10 cellular contexts compared by ENCODE assay signal in the genomic region with DNA sequence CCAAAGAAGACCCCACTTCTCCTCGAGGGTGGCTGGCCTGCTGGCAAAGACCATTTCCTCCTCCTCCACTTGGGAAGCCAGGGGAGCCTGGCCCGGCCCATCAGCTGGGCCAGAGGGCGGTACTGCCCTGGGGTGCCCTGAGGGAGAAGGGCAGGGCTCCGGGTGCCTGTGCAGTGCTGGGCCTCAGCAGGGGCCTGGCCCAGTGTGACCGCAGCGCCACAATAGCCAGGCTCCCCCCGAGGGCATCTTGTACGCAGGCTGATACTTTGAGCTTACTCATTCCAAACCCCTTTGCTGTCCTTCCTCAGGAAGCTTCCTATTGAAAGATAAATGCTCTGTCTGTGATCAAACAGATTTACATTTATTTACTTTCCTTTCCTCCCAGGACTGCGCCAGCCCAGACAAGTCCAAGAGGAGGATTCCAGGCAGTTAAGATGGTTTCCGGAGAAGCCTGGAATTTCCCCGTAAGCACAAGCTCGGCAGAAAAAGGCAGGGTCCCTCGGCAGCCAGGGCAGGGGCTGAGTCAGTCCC.
DNase-seq lines count a peak whose midpoint lies in the region; ATAC-seq and TF ChIP-seq lines count a peak whose summit lies in the region.
"Had no signal": no experiment of that assay in that cellular context is flagged by ENCODE, and none has a peak within 500 bp of the region (broad histone marks: within the 10 kb centered on the region; RNA-seq: fewer than 3 reads in every experiment).

No MANE protein-coding gene starts in this region.

- no TSS peak for BruUV-seq in PC-3 (replicated peaks; lab: Mats Ljungman, UMichigan)

- POLR2A ChIA-PET in PC-3 (lab: Charles Lee; ENCODE audit: unreplicated experiment): interaction anchor here (0.7 to 1.1 kb wide), 2 partner anchors 17 to 42 kb away, joined by 4 to 5 read pairs; no protein-coding TSS in a partner anchor

- TF ChIP-seq CTCF in PC-3 (conservative IDR thresholded peaks at IDR 0.05; ENCODE audit: low read depth, low read length) (no peak), esophagus squamous epithelium (IDR thresholded peaks at IDR 0.05) (no peak), progenitor cell of endocrine pancreas (IDR thresholded peaks at IDR 0.05; ENCODE audit: unreplicated experiment) (no peak), omental fat pad (IDR thresholded peaks at IDR 0.05) (no peak)

- H3K9me3 Mint-ChIP-seq in progenitor cell of endocrine pancreas (ENCODE audit: low read depth): no peaks in the 10 kb centered on the region
- H3K9me3 Mint-ChIP-seq: activated naive CD8-positive, alpha-beta T cell treated with anti-CD3 and anti-CD28 coated beads for 36 hours had no signal

- H3K27ac Mint-ChIP-seq in progenitor cell of endocrine pancreas: peak overlapping the region; percentile 87
- H3K27ac Mint-ChIP-seq: activated naive CD8-positive, alpha-beta T cell treated with anti-CD3 and anti-CD28 coated beads for 36 hours had no signal

- no peak for TF ChIP-seq POLR2A in esophagus squamous epithelium (IDR thresholded peaks at IDR 0.05)

- no peaks in the 10 kb centered on the region for H3K27me3 ChIP-seq in PC-3 (ENCODE audit: low read length)
- no peaks in the 10 kb centered on the region for H3K27me3 ChIP-seq in esophagus squamous epithelium

- peak overlapping the region; percentile 58 for H2AFZ ChIP-seq in PC-3 (ENCODE audit: low read length)

- peaks cover 44% of the 10 kb centered on the region for H3K4me1 ChIP-seq in PC-3 (ENCODE audit: insufficient read depth, low read length)
- peaks cover 28 to 53% (median 38%) of the 10 kb centered on the region in 3 donors for H3K4me1 ChIP-seq in esophagus squamous epithelium

- WGBS in esophagus squamous epithelium, 2 donors: 20 to 34% methylated on average over 10 to 11 of the region's 13 CpGs

- no peaks in the 10 kb centered on the region for H3K9me2 ChIP-seq in PC-3 (replicated peaks; ENCODE audit: low read length)

- peak overlapping the region; percentile 76 for H3K4me2 ChIP-seq in PC-3 (ENCODE audit: low read length)

- H3F3A ChIP-seq in PC-3 (ENCODE audit: low read length, unreplicated experiment): no peaks in the 10 kb centered on the region

- H3K27ac ChIP-seq in PC-3 (ENCODE audit: low read length): peak overlapping the region; percentile 89
- H3K27ac ChIP-seq in esophagus squamous epithelium: peak overlapping the region; percentile 66 to 77 (median 73)

- no peaks in the 10 kb centered on the region for H3K36me3 ChIP-seq in PC-3 (ENCODE audit: low read depth, low read length)
- H3K36me3 ChIP-seq in esophagus squamous epithelium: no peaks in the 10 kb centered on the region

- peak overlapping the region; percentile 60 for H3K9ac ChIP-seq in PC-3 (ENCODE audit: low read length)

- peak; percentile 84 for ATAC-seq in PC-3
- no peak for ATAC-seq in HG02885 (IDR thresholded peaks at IDR 0.05; ENCODE audit: poor library complexity, unreplicated experiment)
- no peak for ATAC-seq in HG02610 (IDR thresholded peaks at IDR 0.05; ENCODE audit: unreplicated experiment)
- no peak for ATAC-seq in omental fat pad (ENCODE audit: low FRiP score)
- no peak for ATAC-seq in HG02642 (IDR thresholded peaks at IDR 0.05; ENCODE audit: poor library complexity, unreplicated experiment)

- H4K20me1 ChIP-seq in PC-3 (ENCODE audit: low read length): no peaks in the 10 kb centered on the region

- H3K4me3 ChIP-seq in PC-3 (ENCODE audit: low read length) (peak overlapping the region; percentile 25), esophagus squamous epithelium (peak overlapping the region in 1 of 4 donors; percentile 33)

- CTCF ChIA-PET in PC-3 (lab: Charles Lee): interaction anchor here (0.9 to 1.9 kb wide), 5 partner anchors 33 to 348 kb away, joined by 3 to 8 read pairs (median 4); no protein-coding TSS in a partner anchor

- intact Hi-C loops in PC-3 (cut with micrococcal nuclease) (loop anchor here (1.0 to 5.0 kb wide), 4 partner anchors 74 to 348 kb away; no protein-coding TSS in a partner anchor), esophagus squamous epithelium (cut with DNase I) (no loop called here)

- H3K36me3 Mint-ChIP-seq in progenitor cell of endocrine pancreas (ENCODE audit: insufficient read depth): no peaks in the 10 kb centered on the region
- H3K36me3 Mint-ChIP-seq: activated naive CD8-positive, alpha-beta T cell treated with anti-CD3 and anti-CD28 coated beads for 36 hours had no signal

- peak; percentile 18 for DNase-seq in DMS53 treated with DMSO at 0.1 percent for 48 hours (lab: John Stamatoyannopoulos, UW; ENCODE audit: unreplicated experiment)
- peak; percentile 94 for DNase-seq in PC-3
- DNase-seq in esophagus squamous epithelium (lab: John Stamatoyannopoulos, UW): no peak
- no peak for DNase-seq in progenitor cell of endocrine pancreas (ENCODE audit: low spot score, unreplicated experiment)
- no peak for DNase-seq in omental fat pad (ENCODE audit: low spot score)
- DNase-seq: activated naive CD8-positive, alpha-beta T cell treated with anti-CD3 and anti-CD28 coated beads for 36 hours; COR-L47 had no signal

- no peak overlapping the region for H3K4me3 Mint-ChIP-seq in progenitor cell of endocrine pancreas (ENCODE audit: low read depth)
- H3K4me3 Mint-ChIP-seq: activated naive CD8-positive, alpha-beta T cell treated with anti-CD3 and anti-CD28 coated beads for 36 hours had no signal

- H3K79me2 ChIP-seq in PC-3 (ENCODE audit: low read length): no peaks in the 10 kb centered on the region

- peaks cover 40% of the 10 kb centered on the region for H3K4me1 Mint-ChIP-seq in progenitor cell of endocrine pancreas (ENCODE audit: low read depth)
- H3K4me1 Mint-ChIP-seq: activated naive CD8-positive, alpha-beta T cell treated with anti-CD3 and anti-CD28 coated beads for 36 hours had no signal

- H3K27me3 Mint-ChIP-seq in progenitor cell of endocrine pancreas: peaks cover 3% of the 10 kb centered on the region
- H3K27me3 Mint-ChIP-seq: activated naive CD8-positive, alpha-beta T cell treated with anti-CD3 and anti-CD28 coated beads for 36 hours had no signal

- no peaks in the 10 kb centered on the region for H3K9me3 ChIP-seq in PC-3 (ENCODE audit: low read length)
- no peaks in the 10 kb centered on the region for H3K9me3 ChIP-seq in esophagus squamous epithelium

Comparison
In these comparisons a context has a peak if more than half of its experiments do, and no peak if none do; other contexts are left out.
1. DNase-seq: peak in DMS53 treated with DMSO at 0.1 percent for 48 hours (single experiment) and PC-3 (single experiment); none in esophagus squamous epithelium (single experiment), progenitor cell of endocrine pancreas (single experiment) and omental fat pad (single experiment).